ENCODE assay signal across 8 cellular contexts in the genomic region with DNA sequence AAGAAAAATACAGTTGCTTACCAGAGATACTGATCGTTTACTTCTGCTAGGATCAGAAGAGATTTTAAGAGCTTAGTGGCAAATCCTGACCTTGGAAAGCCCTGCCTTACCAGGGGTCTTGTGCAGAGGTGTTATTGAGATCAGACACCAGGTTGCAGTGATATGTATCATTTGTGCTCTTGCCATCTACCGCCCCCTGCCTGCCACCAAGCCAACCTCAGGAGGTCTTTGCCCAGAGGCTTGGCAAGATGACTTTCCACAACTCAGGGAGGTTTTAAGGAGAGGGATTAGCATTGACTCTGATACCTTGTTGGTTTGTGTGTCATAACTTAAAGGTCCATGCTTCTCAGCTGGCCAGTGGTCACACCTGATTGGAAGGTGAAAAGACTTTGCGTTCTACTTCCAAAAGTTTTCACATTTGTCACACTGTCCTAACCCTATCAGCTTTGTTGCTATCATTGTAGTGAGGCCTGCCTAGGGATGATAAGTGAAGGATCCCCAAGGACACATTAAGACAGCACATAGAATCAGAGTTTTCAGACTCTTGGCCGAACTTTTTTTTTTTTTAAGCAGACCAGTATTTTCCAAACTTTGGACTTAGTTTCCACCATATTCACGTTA. TPM values are rescaled to one million over a fixed set of nuclear protein-coding genes. Genes with fewer than 3 reads are reported as not detected.
DNase-seq lines count a peak whose midpoint lies in the region; ATAC-seq and TF ChIP-seq lines count a peak whose summit lies in the region.

No MANE protein-coding gene starts in this region.

- H3K4me3 ChIP-seq in cardiac muscle cell: no peak overlapping the region

- ATAC-seq in HG03108 (IDR thresholded peaks at IDR 0.05; ENCODE audit: unreplicated experiment) (peak; percentile 80), HG03045 (IDR thresholded peaks at IDR 0.05; ENCODE audit: unreplicated experiment) (no peak)

- peaks cover 28% of the 10 kb centered on the region for H3K4me1 ChIP-seq in cardiac muscle cell (ENCODE audit: low read depth)

- H3K27me3 ChIP-seq in cardiac muscle cell: no peaks in the 10 kb centered on the region

- no peaks in the 10 kb centered on the region for H3K9me3 ChIP-seq in cardiac muscle cell (ENCODE audit: low read depth)

- no peak overlapping the region for H3K27ac ChIP-seq in cardiac muscle cell

- peak; percentile 32 for DNase-seq in SKM-1 treated with dmso at 0.1 percent for 144 hours (lab: John Stamatoyannopoulos, UW; ENCODE audit: unreplicated experiment)
- no peak for DNase-seq in SKM-1 (lab: John Stamatoyannopoulos, UW; ENCODE audit: unreplicated experiment)
- peak; percentile 75 for DNase-seq in RPMI8226
- peak; percentile 64 for DNase-seq in activated gamma-delta T cell treated with Interleukin-2 at 50 U/mL for 16 hours
- DNase-seq in cardiac muscle cell (ENCODE audit: low read depth in 1 of 2, low spot score in 1 of 2): peak; percentile 46 to 74
- peak; percentile 73 for DNase-seq in stimulated activated CD4-positive, alpha-beta T cell treated with anti-CD3 and anti-CD28 coated beads, Interleukin-15, amount 100 ng/mL, for 24 hours

- no peaks in the 10 kb centered on the region for H3K36me3 ChIP-seq in cardiac muscle cell

- peak; percentile 61 for TF ChIP-seq CTCF in cardiac muscle cell (IDR thresholded peaks at IDR 0.05; ENCODE audit: low read depth, low read length)

RNA-seq across cellular contexts. Expression of a gene that starts 46.2 kb away (rescaled TPM):
- 56.3 and 66.8 TPM in 2 replicates for total RNA-seq in cardiac muscle cell
- polyA plus RNA-seq in cardiac muscle cell: 12.5 and 14.0 TPM in 2 replicates
